ENCODE assay signal across 8 cellular contexts in genomic region chr11:10441652-10442503, GRCh38. TPM values are rescaled to one million over a fixed set of nuclear protein-coding genes. Genes with fewer than 3 reads are reported as not detected.
DNase-seq lines count a peak whose midpoint lies in the region; ATAC-seq and TF ChIP-seq lines count a peak whose summit lies in the region.

No MANE protein-coding gene starts in this region.

- DNase-seq in stimulated activated CD4-positive, alpha-beta T cell treated with anti-CD3 and anti-CD28 coated beads, Interleukin-4, amount 100 ng/mL, for 24 hours: peak; percentile 20
- no peak for DNase-seq in stimulated activated CD4-positive, alpha-beta T cell treated with anti-CD3 and anti-CD28 coated beads, Interleukin-15, amount 100 ng/mL, for 24 hours
- DNase-seq in upper lobe of right lung (no peak), tibial nerve (ENCODE audit: low spot score in 2 of 2) (no peak), HFFc6 (no peak), prostate gland (ENCODE audit: low spot score) (no peak)

- peak overlapping the region; percentile 39 for H3K4me2 ChIP-seq in SU-DHL-6 (ENCODE audit: low read depth, low read length, poor library complexity, severe bottlenecking)

- no peak for TF ChIP-seq EP300 in tibial nerve (IDR thresholded peaks at IDR 0.05)

- H3K9ac ChIP-seq in SU-DHL-6 (ENCODE audit: low read length): no peak overlapping the region

- H3K36me3 ChIP-seq in SU-DHL-6 (ENCODE audit: low read length) (no peaks in the 10 kb centered on the region), upper lobe of right lung (no peaks in the 10 kb centered on the region), tibial nerve (no peaks in the 10 kb centered on the region), prostate gland (no peaks in the 10 kb centered on the region)

- H3K27ac ChIP-seq in SU-DHL-6 (ENCODE audit: low read depth, low read length) (no peak overlapping the region), upper lobe of right lung (no peak overlapping the region), tibial nerve (peak overlapping the region in 1 of 4 donors; percentile 5), prostate gland (no peak overlapping the region)

- 82 to 86% methylated on average over 8 of the region's 8 CpGs for WGBS in tibial nerve, 2 donors
- 89% methylated on average over 8 of the region's 8 CpGs for WGBS in prostate gland

- intact Hi-C loops in upper lobe of right lung (cut with DNase I) (no loop called here), prostate gland (cut with DNase I) (no loop called here)

- H3K27me3 ChIP-seq in SU-DHL-6 (ENCODE audit: low read length) (no peaks in the 10 kb centered on the region), upper lobe of right lung (no peaks in the 10 kb centered on the region), tibial nerve (no peaks in the 10 kb centered on the region), prostate gland (replicated peaks; ENCODE audit: insufficient read depth) (no peaks in the 10 kb centered on the region)

- ATAC-seq in HG03039 (IDR thresholded peaks at IDR 0.05; ENCODE audit: unreplicated experiment) (peak; percentile 96), upper lobe of right lung (peak; percentile 42)

- H3K4me3 Mint-ChIP-seq in HFFc6: no peak overlapping the region

- TF ChIP-seq POLR2A in tibial nerve (IDR thresholded peaks at IDR 0.05) (no peak), prostate gland (IDR thresholded peaks at IDR 0.05) (no peak)

- peaks cover 13% of the 10 kb centered on the region for H3K4me1 Mint-ChIP-seq in HFFc6 (ENCODE audit: low read depth)

- TF ChIP-seq CTCF in SU-DHL-6 (IDR thresholded peaks at IDR 0.05; ENCODE audit: insufficient read depth, low read length, poor library complexity, severe bottlenecking) (no peak), upper lobe of right lung (IDR thresholded peaks at IDR 0.05) (no peak), tibial nerve (IDR thresholded peaks at IDR 0.05) (no peak), HFFc6 (IDR thresholded peaks at IDR 0.05) (no peak), prostate gland (IDR thresholded peaks at IDR 0.05) (no peak)

- H3K79me2 ChIP-seq in SU-DHL-6 (ENCODE audit: insufficient read depth, low read length): no peaks in the 10 kb centered on the region

- H2AFZ ChIP-seq in SU-DHL-6 (ENCODE audit: low read depth, low read length, severe bottlenecking): no peak overlapping the region

- H3K4me3 ChIP-seq in SU-DHL-6 (ENCODE audit: insufficient read depth, low read length, poor library complexity, severe bottlenecking) (no peak overlapping the region), upper lobe of right lung (no peak overlapping the region), tibial nerve (no peak overlapping the region), prostate gland (no peak overlapping the region)

- no peaks in the 10 kb centered on the region for H3K9me3 Mint-ChIP-seq in HFFc6

- no peaks in the 10 kb centered on the region for H3K9me2 ChIP-seq in SU-DHL-6 (replicated peaks; ENCODE audit: insufficient read depth, low read length)

- H3K9me3 ChIP-seq in SU-DHL-6 (ENCODE audit: insufficient read depth, low read length) (no peaks in the 10 kb centered on the region), upper lobe of right lung (no peaks in the 10 kb centered on the region), tibial nerve (no peaks in the 10 kb centered on the region), prostate gland (no peaks in the 10 kb centered on the region)

- 0 out of 2 replicates have a peak, but pooled peaks cover 8% of the 10 kb centered on the region for H3F3A ChIP-seq in SU-DHL-6 (ENCODE audit: insufficient read depth)

- no peaks in the 10 kb centered on the region for H3K36me3 Mint-ChIP-seq in HFFc6 (ENCODE audit: low read depth)

- H3K27ac Mint-ChIP-seq in HFFc6: no peak overlapping the region

- H3K27me3 Mint-ChIP-seq in HFFc6 (ENCODE audit: insufficient read depth): no peaks in the 10 kb centered on the region

- H4K20me1 ChIP-seq in SU-DHL-6 (ENCODE audit: low read depth, low read length): no peaks in the 10 kb centered on the region

- H3K4me1 ChIP-seq in upper lobe of right lung (no peaks in the 10 kb centered on the region), tibial nerve (no peaks in the 10 kb centered on the region), prostate gland (replicated peaks) (no peaks in the 10 kb centered on the region)

RNA-seq across cellular contexts. Expression of gene AMPD3, which starts 13.2 kb away (rescaled TPM):
- total RNA-seq in upper lobe of right lung: 11.6 TPM
- 1 to 10 TPM; 1.0 to 8.7 (median 3.7) TPM for total RNA-seq in tibial nerve
- 10 to 100 TPM in 3 of 6 experiments, 1 to 10 TPM in 3; 9.6 to 10.6 (median 10.0) TPM for total RNA-seq in HFFc6 (2021; fragmentation: NEBNext Ultra II Directional; extraction: Animal tissue kit (Norgen Biotek cat#: 25700))
- 10 to 100 TPM; 20.0 to 22.1 TPM for total RNA-seq in prostate gland
